9 cellular contexts compared by ENCODE assay signal in genomic region chr16:50372611-50373344, GRCh38. TPM values are rescaled to one million over a fixed set of nuclear protein-coding genes. Genes with fewer than 3 reads are reported as not detected.
DNase-seq lines count a peak whose midpoint lies in the region; ATAC-seq and TF ChIP-seq lines count a peak whose summit lies in the region.
"Had no signal": no experiment of that assay in that cellular context is flagged by ENCODE, and none has a peak within 500 bp of the region (broad histone marks: within the 10 kb centered on the region; RNA-seq: fewer than 3 reads in every experiment).

No MANE protein-coding gene starts in this region.

- H3K27ac ChIP-seq in BLaER1 (no peak overlapping the region), esophagus muscularis mucosa (replicated peaks in 1 of 4) (peak overlapping the region; percentile 71 to 76 (median 75))

- H3K4me3 Mint-ChIP-seq in neural crest cell (peak overlapping the region; percentile 88), Caco-2 (ENCODE audit: unreplicated experiment) (no peak overlapping the region)

- POLR2A ChIA-PET in Caco-2 (lab: Charles Lee): no interaction called here

- BruUV-seq in Caco-2 (replicated peaks; lab: Mats Ljungman, UMichigan): no TSS peak

- H3K9ac ChIP-seq in BLaER1: 0 out of 2 replicates have a peak overlapping the region, but pooled peaks have one; percentile 10

- no peaks in the 10 kb centered on the region for H3K9me3 ChIP-seq in BLaER1
- H3K9me3 ChIP-seq in esophagus muscularis mucosa: no peaks in the 10 kb centered on the region
- no peaks in the 10 kb centered on the region for H3K9me3 ChIP-seq in Caco-2

- 79% methylated on average over 4 of the region's 10 CpGs for WGBS in esophagus muscularis mucosa

- H4K20me1 ChIP-seq in BLaER1: peaks cover 7% of the 10 kb centered on the region

- CTCF ChIA-PET in Caco-2 (lab: Charles Lee): interaction anchor here (0.5 to 7.5 kb wide), 7 partner anchors 168 to 434 kb away, joined by 3 to 111 read pairs (median 4); no protein-coding TSS in a partner anchor

- H3K9me3 Mint-ChIP-seq in neural crest cell: peaks cover 2% of the 10 kb centered on the region
- H3K9me3 Mint-ChIP-seq in Caco-2 (ENCODE audit: unreplicated experiment): no peaks in the 10 kb centered on the region

- H3K27me3 ChIP-seq in BLaER1: no peaks in the 10 kb centered on the region
- H3K27me3 ChIP-seq in esophagus muscularis mucosa: no peaks in the 10 kb centered on the region
- no peaks in the 10 kb centered on the region for H3K27me3 ChIP-seq in Caco-2 (replicated peaks; ENCODE audit: control insufficient read depth, insufficient read depth, low read length)

- H3K4me1 Mint-ChIP-seq in neural crest cell: peaks cover 47% of the 10 kb centered on the region
- H3K4me1 Mint-ChIP-seq in Caco-2 (ENCODE audit: low read depth, unreplicated experiment): peaks cover 18% of the 10 kb centered on the region

- TF ChIP-seq POLR2A in esophagus muscularis mucosa (IDR thresholded peaks at IDR 0.05; ENCODE audit: low read depth): no peak

- DNase-seq in M059J (ENCODE audit: low read depth) (peak; percentile 72), esophagus muscularis mucosa (ENCODE audit: extremely low spot score) (peak; percentile 91), neural crest cell (ENCODE audit: low read depth, low spot score) (no peak), Caco-2 (no peak), NCI-H774 (lab: John Stamatoyannopoulos, UW) (no peak)
- no peak for DNase-seq in stimulated activated naive CD4-positive, alpha-beta T cell treated with Interleukin-2 at 50 U/mL for 16 hours (lab: John Stamatoyannopoulos, UW)

- H3K4me1 ChIP-seq in BLaER1 (peaks cover 9% of the 10 kb centered on the region), esophagus muscularis mucosa (peaks cover 8 to 34% (median 32%) of the 10 kb centered on the region in 4 donors), Caco-2 (peaks cover 11% of the 10 kb centered on the region; the same call in 1 of the 2 replicates)

- no peak for ATAC-seq in GM21528 (IDR thresholded peaks at IDR 0.05; ENCODE audit: low FRiP score, unreplicated experiment)
- ATAC-seq: Panc1 had no signal

- H3K36me3 Mint-ChIP-seq in neural crest cell (ENCODE audit: low read depth) (no peaks in the 10 kb centered on the region), Caco-2 (ENCODE audit: insufficient read depth, unreplicated experiment) (peaks cover 5% of the 10 kb centered on the region)

- H3K4me3 ChIP-seq in BLaER1 (no peak overlapping the region), esophagus muscularis mucosa (no peak overlapping the region), Caco-2 (ENCODE audit: low read depth, low read length) (no peak overlapping the region)

- peak in 1 of 3 experiments; percentile 10 for TF ChIP-seq CTCF in esophagus muscularis mucosa (IDR thresholded peaks at IDR 0.05)
- TF ChIP-seq CTCF in neural crest cell (conservative IDR thresholded peaks at IDR 0.05): no peak
- TF ChIP-seq CTCF in Caco-2 (IDR thresholded peaks at IDR 0.05; ENCODE audit: insufficient read depth in 1 of 2, low read depth in 1 of 2, low read length in 1 of 2, severe bottlenecking in 1 of 2, unreplicated experiment in 1 of 2): no peak

- H3K27me3 Mint-ChIP-seq in neural crest cell (ENCODE audit: low read depth): no peaks in the 10 kb centered on the region
- no peaks in the 10 kb centered on the region for H3K27me3 Mint-ChIP-seq in Caco-2 (ENCODE audit: insufficient read depth, unreplicated experiment)

- H3K36me3 ChIP-seq in BLaER1 (no peaks in the 10 kb centered on the region), esophagus muscularis mucosa (no peaks in the 10 kb centered on the region), Caco-2 (ENCODE audit: control insufficient read depth, insufficient read depth, low read length) (no peaks in the 10 kb centered on the region)

- no peak for TF ChIP-seq EP300 in esophagus muscularis mucosa (IDR thresholded peaks at IDR 0.05)

- H3K4me2 ChIP-seq in BLaER1: peak overlapping the region; percentile 19; the same call in 1 of the 2 replicates

- intact Hi-C loops in esophagus muscularis mucosa (cut with DNase I) (no loop called here), Caco-2 (cut with micrococcal nuclease; ENCODE audit: unreplicated experiment) (loop anchor here (1.0 to 5.0 kb wide), 2 partner anchors 95 to 375 kb away; no protein-coding TSS in a partner anchor)

- H3K27ac Mint-ChIP-seq in neural crest cell (ENCODE audit: unreplicated experiment) (peak overlapping the region; percentile 83), Caco-2 (ENCODE audit: unreplicated experiment) (no peak overlapping the region)

RNA-seq across cellular contexts. Expression of gene BRD7, which starts 4.0 kb away (rescaled TPM):
- total RNA-seq in M059J (2014; rRNA removed; shearing (Covaris generic)): 38.7 and 56.3 TPM in 2 replicates
- total RNA-seq in esophagus muscularis mucosa: 10 to 100 TPM; 49.5 to 68.1 (median 56.5) TPM
- 130 and 163 TPM in 2 replicates for total RNA-seq in neural crest cell
- 147 and 170 TPM in 2 replicates for total RNA-seq in Caco-2 (2022)

Comparison
In these comparisons a context has a peak if more than half of its experiments do, and no peak if none do; other contexts are left out.
1. DNase-seq: peak in M059J (single experiment) and esophagus muscularis mucosa (single experiment); none in neural crest cell (single experiment), Caco-2 (0 of 2), stimulated activated naive CD4-positive, alpha-beta T cell treated with Interleukin-2 at 50 U/mL for 16 hours (single experiment) and NCI-H774 (single experiment).